14 cellular contexts compared by ENCODE assay signal in genomic region chr5:61290815-61291214, GRCh38. TPM values are rescaled to one million over a fixed set of nuclear protein-coding genes. Genes with fewer than 3 reads are reported as not detected.
DNase-seq lines count a peak whose midpoint lies in the region; ATAC-seq lines count a peak whose summit lies in the region.
"Had no signal": no experiment of that assay in that cellular context is flagged by ENCODE, and none has a peak within 500 bp of the region (broad histone marks: within the 10 kb centered on the region; RNA-seq: fewer than 3 reads in every experiment).

No MANE protein-coding gene starts in this region.

- H3K27me3 ChIP-seq in SJCRH30 (no peaks in the 10 kb centered on the region), rectal smooth muscle tissue (ENCODE audit: control insufficient read depth, insufficient read depth, low read length) (no peaks in the 10 kb centered on the region)
- H3K27me3 ChIP-seq: cardiac muscle cell, suprapubic skin had no signal

- ATAC-seq in left ventricle myocardium superior, result no peak
- ATAC-seq: GM12878 had no signal

- H3K27ac ChIP-seq in SJCRH30 (no peak overlapping the region), rectal smooth muscle tissue (ENCODE audit: low read depth, low read length) (peak overlapping the region; percentile 77)
- H3K27ac ChIP-seq: cardiac muscle cell, suprapubic skin had no signal

- intact Hi-C loops in left ventricle myocardium superior (cut with micrococcal nuclease), result no loop called here

- no peak overlapping the region for H3K9ac ChIP-seq in rectal smooth muscle tissue (ENCODE audit: low read length)

- H3K9me3 ChIP-seq in SJCRH30 (replicated peaks), result no peaks in the 10 kb centered on the region
- H3K9me3 ChIP-seq: suprapubic skin had no signal

- H3K4me1 ChIP-seq in SJCRH30, result no peaks in the 10 kb centered on the region
- peaks cover 4% of the 10 kb centered on the region for H3K4me1 ChIP-seq in rectal smooth muscle tissue (ENCODE audit: control insufficient read depth, insufficient read depth, low read length)

- H3K36me3 ChIP-seq in SJCRH30, result no peaks in the 10 kb centered on the region
- no peaks in the 10 kb centered on the region for H3K36me3 ChIP-seq in rectal smooth muscle tissue (ENCODE audit: control insufficient read depth, insufficient read depth, low read length)
- H3K36me3 ChIP-seq: cardiac muscle cell, suprapubic skin had no signal

- DNase-seq in HT-29 (ENCODE audit: low spot score) (peak; percentile 77), SJCRH30 (no peak), iris pigment epithelial cell (ENCODE audit: low read depth) (peak; percentile 58), NCI-H446 (lab: John Stamatoyannopoulos, UW) (no peak), superior temporal gyrus (ENCODE audit: extremely low spot score) (no peak), left ventricle myocardium superior (no peak), NOMO-1 treated with dmso at 0.1 percent for 144 hours (lab: John Stamatoyannopoulos, UW; ENCODE audit: unreplicated experiment) (no peak)
- DNase-seq: CD4-positive, CD25-positive, alpha-beta regulatory T cell; stimulated activated CD4-positive, alpha-beta T cell treated with anti-CD3 and anti-CD28 coated beads, Interleukin-4, amount 100 ng/mL, for 1 hour; T-helper 2 cell had no signal

- peak overlapping the region; percentile 18; the same call in 1 of the 2 replicates for H3K4me3 ChIP-seq in SJCRH30
- H3K4me3 ChIP-seq in rectal smooth muscle tissue (ENCODE audit: low read length), result no peak overlapping the region
- H3K4me3 ChIP-seq: cardiac muscle cell, GM12878, suprapubic skin had no signal

RNA-seq across cellular contexts. Expression of gene ZSWIM6, which starts 41.2 kb away (rescaled TPM):
- 3.0 and 3.2 TPM in 2 replicates for total RNA-seq in HT-29 (2014; rRNA removed; shearing (Covaris generic))
- total RNA-seq in SJCRH30 (2014; rRNA removed; shearing (Covaris generic)), result 10.6 and 12.0 TPM in 2 replicates
- 8.0 TPM for total RNA-seq in left ventricle myocardium superior

Comparison
In these comparisons a context has a peak if more than half of its experiments do, and no peak if none do; other contexts are left out.
1. DNase-seq: peak in HT-29 (single experiment) and iris pigment epithelial cell (single experiment); none in SJCRH30 (0 of 2), NCI-H446 (0 of 2), superior temporal gyrus (single experiment), left ventricle myocardium superior (single experiment) and NOMO-1 treated with dmso at 0.1 percent for 144 hours (single experiment).